In genomic region chr12:57547366-57548315, GRCh38 we compare ENCODE assay signal across 8 cellular contexts. TPM values are rescaled to one million over a fixed set of nuclear protein-coding genes. Genes with fewer than 3 reads are reported as not detected.
DNase-seq lines count a peak whose midpoint lies in the region; ATAC-seq and TF ChIP-seq lines count a peak whose summit lies in the region.

No MANE protein-coding gene starts in this region.

- TSS peak; percentile 49 for BruUV-seq in MCF 10A (replicated peaks; lab: Mats Ljungman, UMichigan)

- H3K36me3 ChIP-seq in right atrium auricular region (no peaks in the 10 kb centered on the region), mucosa of stomach (ENCODE audit: control insufficient read depth, insufficient read depth, low read length) (no peaks in the 10 kb centered on the region)

- TF ChIP-seq CTCF in right atrium auricular region (IDR thresholded peaks at IDR 0.05) (no peak), MCF 10A (IDR thresholded peaks at IDR 0.05; ENCODE audit: unreplicated experiment) (no peak)

- H3K9me3 ChIP-seq in right atrium auricular region (no peaks in the 10 kb centered on the region), mucosa of stomach (ENCODE audit: control insufficient read depth, low read length) (no peaks in the 10 kb centered on the region)

- CTCF ChIA-PET in MCF 10A (lab: Yijun Ruan, JAX), result interaction anchor here (0.6 to 1.5 kb wide), 4 partner anchors 35 to 179 kb away, joined by 3 to 4 read pairs (median 4); partner anchors contain the start of gene OS9

- POLR2A ChIA-PET in MCF 10A (lab: Yijun Ruan, JAX), result interaction anchor here (0.6 to 3.6 kb wide), 13 partner anchors 11 to 374 kb away, joined by 3 to 43 read pairs (median 7); partner anchors contain the start of genes DDIT3, MBD6, OS9 and PIP4K2C

- H3K4me1 ChIP-seq in right atrium auricular region (peaks cover 0 to 40% of the 10 kb centered on the region in 2 donors), mucosa of stomach (ENCODE audit: control insufficient read depth, insufficient read depth, low read length) (peaks cover 15% of the 10 kb centered on the region)

- peaks cover 32% of the 10 kb centered on the region for H3K4me1 Mint-ChIP-seq in MCF 10A (ENCODE audit: insufficient read depth, unreplicated experiment)

- intact Hi-C loops in Right ventricle myocardium superior (cut with DNase I) (no loop called here), MCF 10A (cut with micrococcal nuclease) (loop anchor here (1.0 kb wide), 1 partner anchor 25 kb away; the partner anchor contains the start of gene MBD6)

- no peak for DNase-seq in right atrium auricular region (ENCODE audit: low spot score)
- no peak for DNase-seq in Right ventricle myocardium superior
- DNase-seq in MCF 10A (ENCODE audit: unreplicated experiment), result no peak
- no peak for DNase-seq in HuH-7 (ENCODE audit: low spot score)

- H3K4me3 ChIP-seq in right atrium auricular region, result peak overlapping the region in 1 of 2 donors; percentile 100
- H3K4me3 ChIP-seq in mucosa of stomach (ENCODE audit: low read length), result peak overlapping the region; percentile 28

- H3K36me3 Mint-ChIP-seq in MCF 10A (ENCODE audit: insufficient read depth, unreplicated experiment), result peaks cover 7% of the 10 kb centered on the region

- ATAC-seq in Right ventricle myocardium superior (ENCODE audit: poor library complexity) (no peak), HG03095 (IDR thresholded peaks at IDR 0.05; ENCODE audit: unreplicated experiment) (no peak), HG02938 (IDR thresholded peaks at IDR 0.05; ENCODE audit: unreplicated experiment) (no peak), GM21515 (IDR thresholded peaks at IDR 0.05; ENCODE audit: unreplicated experiment) (no peak)

- no peaks in the 10 kb centered on the region for H3K9me3 Mint-ChIP-seq in MCF 10A (ENCODE audit: unreplicated experiment)

- peak overlapping the region; percentile 94 for H3K9ac ChIP-seq in mucosa of stomach (ENCODE audit: low read length)

- H3K27me3 Mint-ChIP-seq in MCF 10A (ENCODE audit: insufficient read depth, unreplicated experiment), result no peaks in the 10 kb centered on the region

- peak overlapping the region; percentile 89 to 97 for H3K27ac ChIP-seq in right atrium auricular region

- H3K27me3 ChIP-seq in right atrium auricular region (peaks cover 3 to 17% of the 10 kb centered on the region in 2 donors), mucosa of stomach (ENCODE audit: control insufficient read depth, insufficient read depth, low read length) (peaks cover 29% of the 10 kb centered on the region)

- H3K27ac Mint-ChIP-seq in MCF 10A (ENCODE audit: low read depth, unreplicated experiment), result peak overlapping the region; percentile 98

- peak overlapping the region; percentile 93 for H3K4me3 Mint-ChIP-seq in MCF 10A (ENCODE audit: unreplicated experiment)

RNA-seq across cellular contexts. Expression of gene DCTN2, which starts 0.6 kb away (rescaled TPM):
- total RNA-seq in right atrium auricular region (100 to 1,000 TPM; 109 to 114 TPM), Right ventricle myocardium superior (95.0 TPM), MCF 10A (2022) (149 and 188 TPM in 2 replicates)

RNA-seq across cellular contexts. Expression of gene KIF5A, which starts 2.2 kb away (rescaled TPM):
- under 1 TPM; 0.11 to 0.12 TPM for total RNA-seq in right atrium auricular region
- total RNA-seq in Right ventricle myocardium superior, result 0.08 TPM
- 0.56 TPM in 2 replicates for total RNA-seq in MCF 10A (2022)

RNA-seq across cellular contexts. Expression of gene MBD6, which starts 25.0 kb away (rescaled TPM):
- 10 to 100 TPM; 12.5 to 14.4 TPM for total RNA-seq in right atrium auricular region
- 25.4 TPM for total RNA-seq in Right ventricle myocardium superior
- 96.5 and 111 TPM in 2 replicates for total RNA-seq in MCF 10A (2022)

RNA-seq across cellular contexts. Expression of gene DDIT3, which starts 27.3 kb away (rescaled TPM):
- total RNA-seq in right atrium auricular region, result 10 to 100 TPM; 19.8 to 25.0 TPM
- total RNA-seq in Right ventricle myocardium superior, result 16.4 TPM
- 156 and 168 TPM in 2 replicates for total RNA-seq in MCF 10A (2022)

RNA-seq across cellular contexts. Expression of gene PIP4K2C, which starts 43.4 kb away (rescaled TPM):
- total RNA-seq in right atrium auricular region (10 to 100 TPM; 22.1 to 25.2 TPM), Right ventricle myocardium superior (12.4 TPM), MCF 10A (2022) (32.0 and 38.0 TPM in 2 replicates)
